In the genomic region with DNA sequence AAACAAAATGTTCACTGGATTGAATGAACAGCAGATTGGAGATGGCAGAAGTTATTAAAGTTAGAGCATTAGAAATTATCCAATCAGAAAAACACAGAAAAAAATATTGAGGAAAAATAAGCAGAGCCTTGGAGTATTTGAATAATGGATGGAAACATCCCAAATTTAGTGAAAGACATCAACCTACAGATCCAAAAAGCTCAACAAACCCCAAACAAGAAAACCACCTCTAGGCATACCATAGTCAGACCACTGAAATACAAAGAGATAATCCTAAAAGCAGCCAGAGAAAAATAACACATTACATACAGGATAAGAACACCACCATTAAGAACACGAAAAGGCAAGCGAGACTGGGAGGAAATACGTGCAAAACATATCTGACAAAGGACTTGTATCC, we compare ENCODE assay signal across 32 cellular contexts.
"Had no signal": no experiment of that assay in that cellular context is flagged by ENCODE, and none has a peak within 500 bp of the region (broad histone marks: within the 10 kb centered on the region; RNA-seq: fewer than 3 reads in every experiment).

No MANE protein-coding gene starts in this region.

- H3K27me3 Mint-ChIP-seq: activated CD4-positive, alpha-beta memory T cell treated with anti-CD3 and anti-CD28 coated beads for 36 hours; activated CD4-positive, alpha-beta T cell treated with anti-CD3 and anti-CD28 coated beads for 36 hours; activated CD4-positive, alpha-beta T cell treated with anti-CD3 and anti-CD28 coated beads, Interleukin-2, amount 10 ng/mL, durations not matched to agents 24 days and 14 days; activated CD8-positive, alpha-beta memory T cell treated with anti-CD3 and anti-CD28 coated beads, Interleukin-2, amount 10 ng/mL, durations not matched to agents 7 days and 5 days; activated naive CD4-positive, alpha-beta T cell treated with anti-CD3 and anti-CD28 coated beads, Interleukin-2, amount 50 U/mL, for 24 hours had no signal

- H3K27ac ChIP-seq: body of pancreas, colonic mucosa, epithelial cell of prostate, heart left ventricle had no signal

- H3K27me3 ChIP-seq: body of pancreas, colonic mucosa, heart left ventricle had no signal

- H3K9me3 ChIP-seq: body of pancreas, colonic mucosa had no signal

- H3K36me3 ChIP-seq: colonic mucosa had no signal

- ATAC-seq: activated CD4-positive, alpha-beta T cell treated with anti-CD3 and anti-CD28 coated beads for 36 hours; activated CD8-positive, alpha-beta memory T cell treated with anti-CD3 and anti-CD28 coated beads, Interleukin-2, amount 10 ng/mL, durations not matched to agents 7 days and 5 days; activated CD8-positive, alpha-beta T cell treated with anti-CD3 and anti-CD28 coated beads, Interleukin-2, amount 10 ng/mL, durations not matched to agents 7 days and 5 days; body of pancreas; esophagus mucosa; heart left ventricle had no signal

- H3K4me1 ChIP-seq: colonic mucosa had no signal

- DNase-seq: activated CD4-positive, alpha-beta memory T cell treated with anti-CD3 and anti-CD28 coated beads for 36 hours; activated CD4-positive, alpha-beta T cell treated with anti-CD3 and anti-CD28 coated beads for 36 hours; activated CD4-positive, alpha-beta T cell treated with anti-CD3 and anti-CD28 coated beads, Interleukin-2, amount 10 ng/mL, durations not matched to agents 24 days and 14 days; activated CD4-positive, CD25-positive, alpha-beta regulatory T cell; activated CD4-positive, CD25-positive, alpha-beta regulatory T cell treated with anti-CD3 and anti-CD28 coated beads, Interleukin-2, amount 50 U/mL, for 72 hours; activated CD8-positive, alpha-beta memory T cell treated with anti-CD3 and anti-CD28 coated beads, Interleukin-2, amount 10 ng/mL, durations not matched to agents 7 days and 5 days; activated CD8-positive, alpha-beta memory T cell treated with anti-CD3 and anti-CD28 coated beads, Interleukin-2, amount 50 U/mL, for 4 hours; activated CD8-positive, alpha-beta T cell treated with anti-CD3 and anti-CD28 coated beads, Interleukin-2, amount 10 ng/mL, durations not matched to agents 7 days and 5 days; activated effector memory CD4-positive, alpha-beta T cell treated with anti-CD3 and anti-CD28 coated beads, Interleukin-2, amount 50 U/mL, for 16 hours; activated naive CD4-positive, alpha-beta T cell treated with anti-CD3 and anti-CD28 coated beads for 36 hours; activated T-cell treated with anti-CD3 and anti-CD28 coated beads, Interleukin-2, amount 50 U/mL, for 1 hour; activated T-cell treated with anti-CD3 and anti-CD28 coated beads, Interleukin-2, amount 50 U/mL, for 48 hours; amygdala; aorta; body of pancreas; caudate nucleus; cerebellar nuclear complex; colonic mucosa; effector CD8-positive, alpha-beta T cell; foreskin fibroblast; glutamatergic neuron; heart left ventricle; T-helper 1 cell; T-helper 2 cell had no signal

- H3K4me3 Mint-ChIP-seq: activated CD4-positive, alpha-beta memory T cell treated with anti-CD3 and anti-CD28 coated beads for 36 hours; activated CD4-positive, alpha-beta T cell treated with anti-CD3 and anti-CD28 coated beads for 36 hours; activated CD4-positive, alpha-beta T cell treated with anti-CD3 and anti-CD28 coated beads, Interleukin-2, amount 10 ng/mL, durations not matched to agents 24 days and 14 days; activated CD8-positive, alpha-beta memory T cell treated with anti-CD3 and anti-CD28 coated beads, Interleukin-2, amount 10 ng/mL, durations not matched to agents 7 days and 5 days; activated CD8-positive, alpha-beta T cell treated with anti-CD3 and anti-CD28 coated beads, Interleukin-2, amount 10 ng/mL, durations not matched to agents 7 days and 5 days; activated naive CD4-positive, alpha-beta T cell treated with anti-CD3 and anti-CD28 coated beads for 36 hours; activated naive CD4-positive, alpha-beta T cell treated with anti-CD3 and anti-CD28 coated beads, Interleukin-2, amount 50 U/mL, for 24 hours; activated T-helper 1 cell treated with anti-CD3 and anti-CD28 coated beads, Interleukin-12 subunit alpha, Interleukin-12 subunit beta, Interleukin-2, Interleukin-4 antibody, amounts not matched to agents 30 ng/mL and 10 ng/mL and 1 ng/mL, durations not matched to agents 14 hours and 24 hours and 36 hours had no signal

- FAIRE-seq: endometrium, endothelial cell of umbilical vein, frontal cortex had no signal

- H3K9me3 Mint-ChIP-seq: activated CD4-positive, alpha-beta memory T cell treated with anti-CD3 and anti-CD28 coated beads for 36 hours; activated CD4-positive, alpha-beta T cell treated with anti-CD3 and anti-CD28 coated beads, Interleukin-2, amount 10 ng/mL, durations not matched to agents 24 days and 14 days; activated naive CD4-positive, alpha-beta T cell treated with anti-CD3 and anti-CD28 coated beads, Interleukin-2, amount 50 U/mL, for 24 hours; activated T-helper 1 cell treated with anti-CD3 and anti-CD28 coated beads, Interleukin-12 subunit alpha, Interleukin-12 subunit beta, Interleukin-2, Interleukin-4 antibody, amounts not matched to agents 30 ng/mL and 10 ng/mL and 1 ng/mL, durations not matched to agents 14 hours and 24 hours and 36 hours had no signal

- H3K27ac Mint-ChIP-seq: activated CD4-positive, alpha-beta memory T cell treated with anti-CD3 and anti-CD28 coated beads for 36 hours; activated CD4-positive, alpha-beta T cell treated with anti-CD3 and anti-CD28 coated beads for 36 hours; activated CD4-positive, alpha-beta T cell treated with anti-CD3 and anti-CD28 coated beads, Interleukin-2, amount 10 ng/mL, durations not matched to agents 24 days and 14 days; activated CD8-positive, alpha-beta memory T cell treated with anti-CD3 and anti-CD28 coated beads, Interleukin-2, amount 10 ng/mL, durations not matched to agents 7 days and 5 days; activated CD8-positive, alpha-beta T cell treated with anti-CD3 and anti-CD28 coated beads, Interleukin-2, amount 10 ng/mL, durations not matched to agents 7 days and 5 days; activated naive CD4-positive, alpha-beta T cell treated with anti-CD3 and anti-CD28 coated beads for 36 hours; activated naive CD4-positive, alpha-beta T cell treated with anti-CD3 and anti-CD28 coated beads, Interleukin-2, amount 50 U/mL, for 24 hours; activated T-helper 1 cell treated with anti-CD3 and anti-CD28 coated beads, Interleukin-12 subunit alpha, Interleukin-12 subunit beta, Interleukin-2, Interleukin-4 antibody, amounts not matched to agents 30 ng/mL and 10 ng/mL and 1 ng/mL, durations not matched to agents 14 hours and 24 hours and 36 hours; activated T-helper 2 cell treated with anti-CD3 and anti-CD28 coated beads, Interferon-gamma antibody, Interleukin-2, Interleukin-4, amounts not matched to agents 10 μg/mL and 5 μg/mL and 100 μg/mL, durations not matched to agents 14 hours and 24 hours and 36 hours had no signal

- H3K4me3 ChIP-seq: body of pancreas, colonic mucosa, heart left ventricle had no signal
